In genomic region chr11:43913829-43914380, GRCh38 we compare ENCODE assay signal across 29 cellular contexts. TPM values are rescaled to one million over a fixed set of nuclear protein-coding genes. Genes with fewer than 3 reads are reported as not detected.
"Had no signal": no experiment of that assay in that cellular context is flagged by ENCODE, and none has a peak within 500 bp of the region (broad histone marks: within the 10 kb centered on the region; RNA-seq: fewer than 3 reads in every experiment).

No MANE protein-coding gene starts in this region.

- ATAC-seq: activated naive CD8-positive, alpha-beta T cell treated with anti-CD3 and anti-CD28 coated beads, Interleukin-2, amount 50 U/mL, for 24 hours; activated T-cell treated with anti-CD3 and anti-CD28 coated beads, Interleukin-2, amount 50 U/mL, for 4 hours; body of pancreas; esophagus mucosa had no signal

- DNase-seq: activated CD4-positive, alpha-beta memory T cell treated with anti-CD3 and anti-CD28 coated beads, Interleukin-2, amount 10 ng/mL, durations not matched to agents 7 days and 5 days; activated CD4-positive, alpha-beta T cell treated with anti-CD3 and anti-CD28 coated beads for 1 hour; activated CD4-positive, alpha-beta T cell treated with anti-CD3 and anti-CD28 coated beads for 4 hours; activated CD4-positive, alpha-beta T cell treated with anti-CD3 and anti-CD28 coated beads, Interleukin-2, amount 10 ng/mL, durations not matched to agents 7 days and 5 days; activated CD4-positive, alpha-beta T cell treated with anti-CD3 and anti-CD28 coated beads, Interleukin-2, amount 50 U/mL, for 4 hours; activated CD8-positive, alpha-beta memory T cell treated with anti-CD3 and anti-CD28 coated beads, Interleukin-2, amount 50 U/mL, for 48 hours; activated effector memory CD4-positive, alpha-beta T cell treated with anti-CD3 and anti-CD28 coated beads, Interleukin-2, amount 50 U/mL, for 16 hours; activated naive CD4-positive, alpha-beta T cell treated with anti-CD3 and anti-CD28 coated beads for 36 hours; activated naive CD8-positive, alpha-beta T cell treated with anti-CD3 and anti-CD28 coated beads for 36 hours; activated naive CD8-positive, alpha-beta T cell treated with anti-CD3 and anti-CD28 coated beads, Interleukin-2, amount 50 U/mL, for 24 hours; activated T-cell treated with anti-CD3 and anti-CD28 coated beads for 4 hours; activated T-cell treated with anti-CD3 and anti-CD28 coated beads, Interleukin-2, amount 50 U/mL, for 4 hours; adrenal gland; amygdala; aorta; body of pancreas; caudate nucleus; cortex of kidney; dermis blood vessel endothelial cell; effector CD8-positive, alpha-beta T cell; foreskin fibroblast; head of caudate nucleus; T-helper 1 cell; T-helper 2 cell had no signal

- H3K4me3 Mint-ChIP-seq: activated CD4-positive, alpha-beta memory T cell treated with anti-CD3 and anti-CD28 coated beads, Interleukin-2, amount 10 ng/mL, durations not matched to agents 7 days and 5 days; activated CD4-positive, alpha-beta T cell treated with anti-CD3 and anti-CD28 coated beads, Interleukin-2, amount 10 ng/mL, durations not matched to agents 7 days and 5 days; activated naive CD4-positive, alpha-beta T cell treated with anti-CD3 and anti-CD28 coated beads for 36 hours; activated naive CD4-positive, alpha-beta T cell treated with anti-CD3 and anti-CD28 coated beads, Interleukin-2, amount 50 U/mL, for 24 hours; activated naive CD8-positive, alpha-beta T cell treated with anti-CD3 and anti-CD28 coated beads for 36 hours; activated naive CD8-positive, alpha-beta T cell treated with anti-CD3 and anti-CD28 coated beads, Interleukin-2, amount 50 U/mL, for 24 hours; activated T-cell treated with anti-CD3 and anti-CD28 coated beads, Interleukin-2, amount 50 U/mL, for 4 hours; activated T-helper 1 cell treated with anti-CD3 and anti-CD28 coated beads, Interleukin-12 subunit alpha, Interleukin-12 subunit beta, Interleukin-2, Interleukin-4 antibody, amounts not matched to agents 30 ng/mL and 10 ng/mL and 1 ng/mL, durations not matched to agents 14 hours and 24 hours and 36 hours had no signal

- H3K4me3 ChIP-seq: adrenal gland, body of pancreas had no signal

- H3K9me3 ChIP-seq: adrenal gland, body of pancreas had no signal

- H3K9me3 Mint-ChIP-seq: activated CD4-positive, alpha-beta memory T cell treated with anti-CD3 and anti-CD28 coated beads, Interleukin-2, amount 10 ng/mL, durations not matched to agents 7 days and 5 days; activated CD4-positive, alpha-beta T cell treated with anti-CD3 and anti-CD28 coated beads, Interleukin-2, amount 10 ng/mL, durations not matched to agents 7 days and 5 days; activated naive CD4-positive, alpha-beta T cell treated with anti-CD3 and anti-CD28 coated beads for 36 hours; activated naive CD4-positive, alpha-beta T cell treated with anti-CD3 and anti-CD28 coated beads, Interleukin-2, amount 50 U/mL, for 24 hours; activated naive CD8-positive, alpha-beta T cell treated with anti-CD3 and anti-CD28 coated beads for 36 hours; activated naive CD8-positive, alpha-beta T cell treated with anti-CD3 and anti-CD28 coated beads, Interleukin-2, amount 50 U/mL, for 24 hours; activated T-cell treated with anti-CD3 and anti-CD28 coated beads, Interleukin-2, amount 50 U/mL, for 4 hours; activated T-helper 1 cell treated with anti-CD3 and anti-CD28 coated beads, Interleukin-12 subunit alpha, Interleukin-12 subunit beta, Interleukin-2, Interleukin-4 antibody, amounts not matched to agents 30 ng/mL and 10 ng/mL and 1 ng/mL, durations not matched to agents 14 hours and 24 hours and 36 hours; activated T-helper 2 cell treated with anti-CD3 and anti-CD28 coated beads, Interferon-gamma antibody, Interleukin-2, Interleukin-4, amounts not matched to agents 10 μg/mL and 5 μg/mL and 100 μg/mL, durations not matched to agents 14 hours and 24 hours and 36 hours had no signal

- H3K27me3 ChIP-seq: adrenal gland, body of pancreas had no signal

- H3K27ac Mint-ChIP-seq: activated CD4-positive, alpha-beta memory T cell treated with anti-CD3 and anti-CD28 coated beads, Interleukin-2, amount 10 ng/mL, durations not matched to agents 7 days and 5 days; activated CD4-positive, alpha-beta T cell treated with anti-CD3 and anti-CD28 coated beads, Interleukin-2, amount 10 ng/mL, durations not matched to agents 7 days and 5 days; activated naive CD4-positive, alpha-beta T cell treated with anti-CD3 and anti-CD28 coated beads for 36 hours; activated naive CD4-positive, alpha-beta T cell treated with anti-CD3 and anti-CD28 coated beads, Interleukin-2, amount 50 U/mL, for 24 hours; activated naive CD8-positive, alpha-beta T cell treated with anti-CD3 and anti-CD28 coated beads for 36 hours; activated naive CD8-positive, alpha-beta T cell treated with anti-CD3 and anti-CD28 coated beads, Interleukin-2, amount 50 U/mL, for 24 hours; activated T-helper 1 cell treated with anti-CD3 and anti-CD28 coated beads, Interleukin-12 subunit alpha, Interleukin-12 subunit beta, Interleukin-2, Interleukin-4 antibody, amounts not matched to agents 30 ng/mL and 10 ng/mL and 1 ng/mL, durations not matched to agents 14 hours and 24 hours and 36 hours; activated T-helper 2 cell treated with anti-CD3 and anti-CD28 coated beads, Interferon-gamma antibody, Interleukin-2, Interleukin-4, amounts not matched to agents 10 μg/mL and 5 μg/mL and 100 μg/mL, durations not matched to agents 14 hours and 24 hours and 36 hours had no signal

- H3K27ac ChIP-seq: adrenal gland, body of pancreas, epithelial cell of prostate had no signal

- H3K27me3 Mint-ChIP-seq: activated CD4-positive, alpha-beta memory T cell treated with anti-CD3 and anti-CD28 coated beads, Interleukin-2, amount 10 ng/mL, durations not matched to agents 7 days and 5 days; activated CD4-positive, alpha-beta T cell treated with anti-CD3 and anti-CD28 coated beads, Interleukin-2, amount 10 ng/mL, durations not matched to agents 7 days and 5 days; activated naive CD4-positive, alpha-beta T cell treated with anti-CD3 and anti-CD28 coated beads, Interleukin-2, amount 50 U/mL, for 24 hours; activated naive CD8-positive, alpha-beta T cell treated with anti-CD3 and anti-CD28 coated beads for 36 hours; activated naive CD8-positive, alpha-beta T cell treated with anti-CD3 and anti-CD28 coated beads, Interleukin-2, amount 50 U/mL, for 24 hours had no signal

- H3K4me1 Mint-ChIP-seq: activated CD4-positive, alpha-beta memory T cell treated with anti-CD3 and anti-CD28 coated beads, Interleukin-2, amount 10 ng/mL, durations not matched to agents 7 days and 5 days; activated CD4-positive, alpha-beta T cell treated with anti-CD3 and anti-CD28 coated beads, Interleukin-2, amount 10 ng/mL, durations not matched to agents 7 days and 5 days; activated naive CD4-positive, alpha-beta T cell treated with anti-CD3 and anti-CD28 coated beads, Interleukin-2, amount 50 U/mL, for 24 hours; activated naive CD8-positive, alpha-beta T cell treated with anti-CD3 and anti-CD28 coated beads for 36 hours; activated naive CD8-positive, alpha-beta T cell treated with anti-CD3 and anti-CD28 coated beads, Interleukin-2, amount 50 U/mL, for 24 hours had no signal

- H3K4me1 ChIP-seq: body of pancreas had no signal

RNA-seq across cellular contexts. Expression of gene C11orf96, which starts 28.5 kb away (rescaled TPM):
- total RNA-seq: activated CD4-positive, alpha-beta T cell treated with anti-CD3 and anti-CD28 coated beads, Interleukin-2, amount 10 ng/mL, durations not matched to agents 7 days and 5 days had no signal
